ENCODE assay signal across 22 cellular contexts in genomic region chr15:38860682-38861081, GRCh38.
DNase-seq lines count a peak whose midpoint lies in the region; ATAC-seq and TF ChIP-seq lines count a peak whose summit lies in the region.
"Had no signal": no experiment of that assay in that cellular context is flagged by ENCODE, and none has a peak within 500 bp of the region (broad histone marks: within the 10 kb centered on the region; RNA-seq: fewer than 3 reads in every experiment).

No MANE protein-coding gene starts in this region.

- TF ChIP-seq POLR2A in tibial nerve (IDR thresholded peaks at IDR 0.05): no peak

- TF ChIP-seq CTCF in HFFc6 (IDR thresholded peaks at IDR 0.05): no peak
- TF ChIP-seq CTCF in tibial nerve (IDR thresholded peaks at IDR 0.05): no peak

- peak overlapping the region; percentile 18; the same call in 1 of the 2 replicates for H3K27ac Mint-ChIP-seq in HFFc6
- H3K27ac Mint-ChIP-seq: CD4-positive, CD25-positive, alpha-beta regulatory T cell; GM23338 had no signal

- no peaks in the 10 kb centered on the region for H3K9me3 Mint-ChIP-seq in HFFc6
- H3K9me3 Mint-ChIP-seq: CD4-positive, CD25-positive, alpha-beta regulatory T cell; GM23338 had no signal

- H3K4me1 Mint-ChIP-seq in HFFc6 (ENCODE audit: low read depth): peaks cover 53% of the 10 kb centered on the region

- H4K20me1 ChIP-seq in BLaER1: no peaks in the 10 kb centered on the region

- no peak for ATAC-seq in GM21825 (IDR thresholded peaks at IDR 0.05; ENCODE audit: unreplicated experiment)
- ATAC-seq: A549, GM23338, HCT116, HepG2 had no signal

- TF ChIP-seq EP300 in tibial nerve (IDR thresholded peaks at IDR 0.05): no peak

- H3K9me3 ChIP-seq in BLaER1 (no peaks in the 10 kb centered on the region), tibial nerve (no peaks in the 10 kb centered on the region)
- H3K9me3 ChIP-seq: A549, Caco-2, MG63 had no signal

- peaks cover 1% of the 10 kb centered on the region; the same call in 1 of the 2 replicates for H3K27me3 Mint-ChIP-seq in HFFc6 (ENCODE audit: insufficient read depth)
- H3K27me3 Mint-ChIP-seq: CD4-positive, CD25-positive, alpha-beta regulatory T cell had no signal

- H3K36me3 ChIP-seq in BLaER1 (no peaks in the 10 kb centered on the region), tibial nerve (no peaks in the 10 kb centered on the region)
- H3K36me3 ChIP-seq: MG63 had no signal

- H3K27ac ChIP-seq in BLaER1: no peak overlapping the region
- H3K27ac ChIP-seq in tibial nerve: peak overlapping the region in 1 of 4 donors; percentile 40
- H3K27ac ChIP-seq: A549, KMS-11 had no signal

- H3K4me2 ChIP-seq in BLaER1: peak overlapping the region; percentile 46
- H3K4me2 ChIP-seq: A549, GM23338, KMS-11 had no signal

- peaks cover 4% of the 10 kb centered on the region for H3K36me3 Mint-ChIP-seq in HFFc6 (ENCODE audit: low read depth)
- H3K36me3 Mint-ChIP-seq: CD4-positive, CD25-positive, alpha-beta regulatory T cell had no signal

- no peak overlapping the region for H3K4me3 Mint-ChIP-seq in HFFc6
- H3K4me3 Mint-ChIP-seq: CD4-positive, CD25-positive, alpha-beta regulatory T cell; GM23338 had no signal

- H3K27me3 ChIP-seq in BLaER1 (no peaks in the 10 kb centered on the region), tibial nerve (no peaks in the 10 kb centered on the region)
- H3K27me3 ChIP-seq: MG63 had no signal

- peaks cover 9% of the 10 kb centered on the region for H3K4me1 ChIP-seq in BLaER1
- H3K4me1 ChIP-seq in tibial nerve: peaks cover 0 to 31% (median 7%) of the 10 kb centered on the region in 4 donors
- H3K4me1 ChIP-seq: A549, Caco-2 had no signal

- H3K4me3 ChIP-seq in BLaER1: no peak overlapping the region
- H3K4me3 ChIP-seq in tibial nerve: no peak overlapping the region
- H3K4me3 ChIP-seq: A549, GM23338, MG63 had no signal

- DNase-seq in HFFc6 (no peak), cerebellar cortex (ENCODE audit: low spot score) (peak; percentile 68), iris pigment epithelial cell (ENCODE audit: low read depth) (peak; percentile 47), tibial nerve (ENCODE audit: low spot score in 2 of 2) (no peak), AG08395 (ENCODE audit: low spot score) (no peak)
- no peak for DNase-seq in activated naive CD4-positive, alpha-beta T cell treated with anti-CD3 and anti-CD28 coated beads, Interleukin-2, amount 50 U/mL, for 16 hours
- DNase-seq: Caco-2; CD4-positive, CD25-positive, alpha-beta regulatory T cell; DMS79; MG63; NCI-H1092 treated with DMSO at 0.1 percent for 48 hours; NCI-H2107; OCI-M1; RPMI8226; SIG-M5 had no signal

- no peak overlapping the region for H3K9ac ChIP-seq in BLaER1
- H3K9ac ChIP-seq: KMS-11 had no signal

Comparison
In these comparisons a context has a peak if more than half of its experiments do, and no peak if none do; other contexts are left out.
1. DNase-seq: peak in cerebellar cortex (single experiment) and iris pigment epithelial cell (single experiment); none in HFFc6 (single experiment), tibial nerve (0 of 2), activated naive CD4-positive, alpha-beta T cell treated with anti-CD3 and anti-CD28 coated beads, Interleukin-2, amount 50 U/mL, for 16 hours (single experiment) and AG08395 (single experiment).